In the genomic region with DNA sequence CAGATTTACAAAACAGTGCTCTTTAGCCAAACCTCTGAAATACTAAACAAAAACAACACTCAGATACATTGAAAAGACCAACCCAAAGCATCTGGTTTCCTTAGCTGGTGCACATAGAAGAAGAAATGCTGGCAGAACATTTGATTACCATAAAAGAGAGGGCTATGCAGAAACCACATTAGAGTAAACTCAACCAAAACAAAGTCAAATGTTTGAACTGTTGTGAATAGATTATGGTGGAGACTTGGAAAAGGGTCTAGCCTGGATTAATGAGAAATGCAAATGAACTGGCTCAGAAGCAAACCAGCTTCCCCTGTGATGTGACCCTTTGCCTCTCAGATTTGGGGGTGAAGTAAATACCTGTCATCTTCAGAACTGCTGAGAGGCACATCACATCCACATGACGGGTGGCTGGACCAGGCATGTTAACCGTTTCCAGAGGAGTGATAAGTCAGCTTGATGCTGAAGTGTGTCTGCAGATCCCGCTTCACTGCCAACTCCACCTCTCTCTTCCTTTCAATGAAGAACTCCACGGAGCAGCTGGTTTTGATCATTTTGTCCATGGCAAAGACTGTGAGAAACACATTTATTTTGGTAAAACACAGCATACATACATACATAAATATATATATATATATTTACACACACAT, we compare ENCODE assay signal across 24 cellular contexts.
DNase-seq lines count a peak whose midpoint lies in the region; ATAC-seq and TF ChIP-seq lines count a peak whose summit lies in the region.
"Had no signal": no experiment of that assay in that cellular context is flagged by ENCODE, and none has a peak within 500 bp of the region (broad histone marks: within the 10 kb centered on the region; RNA-seq: fewer than 3 reads in every experiment).

No MANE protein-coding gene starts in this region.

- H3K4me1 ChIP-seq in GM23338 (ENCODE audit: insufficient read depth) (peaks cover 21% of the 10 kb centered on the region), gastroesophageal sphincter (peaks cover 0 to 46% (median 5%) of the 10 kb centered on the region in 3 donors), breast epithelium (no peaks in the 10 kb centered on the region)
- H3K4me1 ChIP-seq: Peyer's patch, psoas muscle, thyroid gland had no signal

- H3K27me3 ChIP-seq in GM23338 (ENCODE audit: insufficient read depth) = no peaks in the 10 kb centered on the region
- no peaks in the 10 kb centered on the region for H3K27me3 ChIP-seq in gastroesophageal sphincter
- no peaks in the 10 kb centered on the region for H3K27me3 ChIP-seq in breast epithelium
- H3K27me3 ChIP-seq: BLaER1, Peyer's patch, thyroid gland had no signal

- peaks cover 27% of the 10 kb centered on the region; the same call in 2 of the 3 replicates for H3K36me3 Mint-ChIP-seq in GM23338 (ENCODE audit: low read depth)
- no peaks in the 10 kb centered on the region for H3K36me3 Mint-ChIP-seq in brain
- H3K36me3 Mint-ChIP-seq: activated CD8-positive, alpha-beta memory T cell treated with anti-CD3 and anti-CD28 coated beads, Interleukin-2, amount 10 ng/mL, durations not matched to agents 7 days and 5 days; immature natural killer cell had no signal

- H3K9me2 ChIP-seq in GM23338 (ENCODE audit: insufficient read depth) = peaks cover 13% of the 10 kb centered on the region; the same call in 1 of the 2 replicates

- H3K79me2 ChIP-seq in GM23338 (replicated peaks; ENCODE audit: insufficient read depth) = no peaks in the 10 kb centered on the region

- DNase-seq in GM23338 (ENCODE audit: low spot score) (no peak), putamen (ENCODE audit: low spot score) (peak; percentile 2), RWPE1 (ENCODE audit: low spot score) (no peak), breast epithelium (ENCODE audit: low spot score in 2 of 2) (no peak)
- DNase-seq in stimulated activated CD4-positive, alpha-beta T cell treated with anti-CD3 and anti-CD28 coated beads, Interleukin-2, amount 100 ng/mL, for 24 hours = no peak
- DNase-seq: activated CD4-positive, alpha-beta T cell treated with anti-CD3 and anti-CD28 coated beads, Interleukin-2, amount 10 ng/mL, durations not matched to agents 7 days and 5 days; activated CD8-positive, alpha-beta memory T cell treated with anti-CD3 and anti-CD28 coated beads, Interleukin-2, amount 10 ng/mL, durations not matched to agents 7 days and 5 days; activated naive CD4-positive, alpha-beta T cell treated with anti-CD3 and anti-CD28 coated beads, Interleukin-2, amount 50 U/mL, for 16 hours; Calu3; immature natural killer cell; NCI-H2081; Peyer's patch; psoas muscle; stimulated activated CD4-positive, alpha-beta T cell treated with anti-CD3 and anti-CD28 coated beads, Interleukin-4, amount 100 ng/mL, for 24 hours; stimulated activated naive CD4-positive, alpha-beta T cell treated with Interleukin-2 at 50 U/mL for 16 hours; T-helper 2 cell; thyroid gland had no signal

- WGBS in gastroesophageal sphincter (ENCODE audit: low coverage in 1 of 2), 2 donors = 9 to 21% methylated on average over 4 of the region's 4 CpGs

- CTCF ChIA-PET in RWPE1 (lab: Yijun Ruan, JAX) = no interaction called here

- POLR2A ChIA-PET in RWPE1 (lab: Yijun Ruan, JAX; ENCODE audit: low non-redundant PET) = no interaction called here

- intact Hi-C loops in breast epithelium (cut with DNase I; ENCODE audit: low total_unique reads) = no loop called here

- TF ChIP-seq CTCF in GM23338 (conservative IDR thresholded peaks at IDR 0.05; ENCODE audit: low read depth in 2 of 2) (no peak), brain (conservative IDR thresholded peaks at IDR 0.05) (no peak), gastroesophageal sphincter (IDR thresholded peaks at IDR 0.05) (no peak), RWPE1 (conservative IDR thresholded peaks at IDR 0.05; ENCODE audit: low read depth) (no peak), breast epithelium (IDR thresholded peaks at IDR 0.05) (no peak)

- H3F3A ChIP-seq in GM23338 (replicated peaks; ENCODE audit: low read depth) = no peaks in the 10 kb centered on the region

- ATAC-seq in GM23338 (no peak), gastroesophageal sphincter (no peak), GM18502 (IDR thresholded peaks at IDR 0.05; ENCODE audit: poor library complexity, unreplicated experiment) (no peak)
- ATAC-seq: activated CD8-positive, alpha-beta memory T cell treated with anti-CD3 and anti-CD28 coated beads, Interleukin-2, amount 10 ng/mL, durations not matched to agents 7 days and 5 days; psoas muscle had no signal

- H3K4me3 Mint-ChIP-seq in GM23338 (no peak overlapping the region), brain (no peak overlapping the region)
- H3K4me3 Mint-ChIP-seq: activated CD4-positive, alpha-beta T cell treated with anti-CD3 and anti-CD28 coated beads, Interleukin-2, amount 10 ng/mL, durations not matched to agents 7 days and 5 days; activated CD8-positive, alpha-beta memory T cell treated with anti-CD3 and anti-CD28 coated beads, Interleukin-2, amount 10 ng/mL, durations not matched to agents 7 days and 5 days; immature natural killer cell had no signal

- no peak for TF ChIP-seq EP300 in gastroesophageal sphincter (IDR thresholded peaks at IDR 0.05)

- H2AFZ ChIP-seq in GM23338 = peak overlapping the region; percentile 45; the same call in 1 of the 2 replicates

- no peaks in the 10 kb centered on the region for H4K20me1 ChIP-seq in GM23338 (replicated peaks; ENCODE audit: insufficient read depth)
- H4K20me1 ChIP-seq: BLaER1 had no signal

- no peak overlapping the region for H3K4me3 ChIP-seq in GM23338
- H3K4me3 ChIP-seq in gastroesophageal sphincter = no peak overlapping the region
- H3K4me3 ChIP-seq in breast epithelium = no peak overlapping the region
- H3K4me3 ChIP-seq: BLaER1, Peyer's patch, psoas muscle, SK-N-MC, thyroid gland had no signal

- peaks cover 10% of the 10 kb centered on the region; the same call in 1 of the 2 replicates for H3K36me3 ChIP-seq in GM23338 (ENCODE audit: insufficient read depth)
- H3K36me3 ChIP-seq in gastroesophageal sphincter = no peaks in the 10 kb centered on the region
- no peaks in the 10 kb centered on the region for H3K36me3 ChIP-seq in breast epithelium
- H3K36me3 ChIP-seq: BLaER1, neutrophil, Peyer's patch, thyroid gland had no signal

- H3K27me3 Mint-ChIP-seq in GM23338 (ENCODE audit: insufficient read depth, low read depth, poor library complexity) (no peaks in the 10 kb centered on the region), brain (peaks cover 10% of the 10 kb centered on the region)

- TF ChIP-seq POLR2A in gastroesophageal sphincter (IDR thresholded peaks at IDR 0.05) (no peak), breast epithelium (IDR thresholded peaks at IDR 0.05) (no peak)

- H3K9me3 Mint-ChIP-seq in GM23338 (peaks cover 22% of the 10 kb centered on the region), brain (peaks cover 0 to 20% (median 11%) of the 10 kb centered on the region in 5 experiments)
- H3K9me3 Mint-ChIP-seq: activated CD4-positive, alpha-beta T cell treated with anti-CD3 and anti-CD28 coated beads, Interleukin-2, amount 10 ng/mL, durations not matched to agents 7 days and 5 days had no signal

- H3K27ac ChIP-seq in GM23338 (ENCODE audit: low read depth) (no peak overlapping the region), gastroesophageal sphincter (peak overlapping the region; percentile 57 to 77 (median 74)), RWPE1 (no peak overlapping the region), breast epithelium (no peak overlapping the region)
- H3K27ac ChIP-seq: BLaER1, neutrophil, psoas muscle, SK-N-MC, thyroid gland, VCaP had no signal

- H3K4me1 Mint-ChIP-seq in GM23338 (peaks cover 26% of the 10 kb centered on the region), brain (peaks cover 28% of the 10 kb centered on the region)
- H3K4me1 Mint-ChIP-seq: activated CD4-positive, alpha-beta T cell treated with anti-CD3 and anti-CD28 coated beads, Interleukin-2, amount 10 ng/mL, durations not matched to agents 7 days and 5 days; activated CD8-positive, alpha-beta memory T cell treated with anti-CD3 and anti-CD28 coated beads, Interleukin-2, amount 10 ng/mL, durations not matched to agents 7 days and 5 days; immature natural killer cell had no signal

- peak overlapping the region; percentile 39 for H3K4me2 ChIP-seq in GM23338
- H3K4me2 ChIP-seq: BLaER1 had no signal

- H3K27ac Mint-ChIP-seq in GM23338 (peak overlapping the region; percentile 45; the same call in 1 of the 2 replicates), brain (peak overlapping the region in 3 of 5 experiments; percentile 54 to 79 (median 56))
- H3K27ac Mint-ChIP-seq: activated CD4-positive, alpha-beta T cell treated with anti-CD3 and anti-CD28 coated beads, Interleukin-2, amount 10 ng/mL, durations not matched to agents 7 days and 5 days; activated CD8-positive, alpha-beta memory T cell treated with anti-CD3 and anti-CD28 coated beads, Interleukin-2, amount 10 ng/mL, durations not matched to agents 7 days and 5 days; immature natural killer cell had no signal

- no peaks in the 10 kb centered on the region for H3K9me3 ChIP-seq in gastroesophageal sphincter
- no peaks in the 10 kb centered on the region for H3K9me3 ChIP-seq in breast epithelium
- H3K9me3 ChIP-seq: neutrophil, Peyer's patch, psoas muscle, thyroid gland had no signal

TF ChIP-seq in GM23338, 12 proteins besides CTCF, POLR2A, EP300 and RAD21 (continues in another document):
- TF ChIP-seq EZH2phosphoT487 (IDR thresholded peaks at IDR 0.05; ENCODE audit: unreplicated experiment) = no peak

Comparison
In these comparisons a context has a peak if more than half of its experiments do, and no peak if none do; other contexts are left out.
1. H3K27ac ChIP-seq: peak in gastroesophageal sphincter (4 of 4); none in GM23338 (single experiment), RWPE1 (single experiment) and breast epithelium (0 of 2).